Comparison of ENCODE assay signal across 8 cellular contexts in the genomic region with DNA sequence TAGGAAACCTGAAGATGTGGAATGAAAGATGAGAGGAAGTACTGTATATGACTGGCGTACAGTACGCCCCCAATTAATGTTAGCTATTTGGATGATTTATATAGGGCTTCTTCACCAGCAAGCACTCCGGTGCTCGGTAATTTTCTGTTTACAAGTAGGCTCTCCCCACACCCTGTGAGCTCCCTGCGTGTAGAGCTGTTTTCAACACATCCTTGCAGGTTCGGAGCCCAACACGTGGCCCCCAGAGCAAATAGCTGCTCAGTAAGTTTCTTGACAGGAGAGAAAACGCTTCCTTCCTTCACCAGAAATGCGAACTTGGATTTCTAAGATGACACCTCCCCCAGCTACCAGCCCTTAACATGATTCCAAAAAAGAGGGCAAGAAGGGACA. TPM values are rescaled to one million over a fixed set of nuclear protein-coding genes. Genes with fewer than 3 reads are reported as not detected.
A peak's percentile ranks its signal among the peaks of the same experiment; 100 is the strongest.
DNase-seq lines count a peak whose midpoint lies in the region; ATAC-seq and TF ChIP-seq lines count a peak whose summit lies in the region.

No MANE protein-coding gene starts in this region.

- no peak overlapping the region for H2BK120ac ChIP-seq in IMR-90 (ENCODE audit: low read depth, low read length)

- CTCF ChIA-PET in AG04449 (lab: Yijun Ruan, JAX) (interaction anchor here (0.7 kb wide), 1 partner anchor 73 kb away, joined by 3 read pairs; no protein-coding TSS in a partner anchor), IMR-90 (lab: Yijun Ruan, JAX) (no interaction called here)

- H3K4me1 ChIP-seq in IMR-90 (ENCODE audit: control insufficient read depth, insufficient read depth, low read length), result peaks cover 4% of the 10 kb centered on the region; the same call in 1 of the 2 replicates

- WGBS in IMR-90 (ENCODE audit: extremely low coverage in 2 of 2, insufficient read length in 1 of 2), 2 experiments, result 60% methylated on average over 1 of the region's 9 CpGs; no CpG with 5 or more reads in 1 of the 2 experiments

- H4K8ac ChIP-seq in IMR-90 (ENCODE audit: low read depth in 2 of 2, low read length in 2 of 2), result peak overlapping the region in 1 of 2 experiments; percentile 92; a peak in 1 of 4 replicates

- no peak overlapping the region for H2BK20ac ChIP-seq in IMR-90 (ENCODE audit: low read depth, low read length)

- H3K36me3 ChIP-seq in IMR-90 (ENCODE audit: control insufficient read depth, insufficient read depth, low read length), result peaks cover 10% of the 10 kb centered on the region

- TF ChIP-seq POLR2A in IMR-90 (IDR thresholded peaks at IDR 0.05; ENCODE audit: low read depth, low read length), result no peak

- H3K4me1 Mint-ChIP-seq in naive B cell, result peaks cover 30 to 58% (median 41%) of the 10 kb centered on the region in 3 donors

- H2BK15ac ChIP-seq in IMR-90 (ENCODE audit: low read depth, low read length), result no peak overlapping the region

- peak overlapping the region; percentile 98 to 99 (median 99) for H3K27ac Mint-ChIP-seq in naive B cell

- peak overlapping the region; percentile 91 for H3K4ac ChIP-seq in IMR-90 (ENCODE audit: low read depth, low read length)

- H3K9me3 ChIP-seq in IMR-90 (ENCODE audit: control insufficient read depth, insufficient read depth, low read length), result no peaks in the 10 kb centered on the region

- 0 out of 2 replicates have a peak overlapping the region, but pooled peaks have one; percentile 90 for H3K9ac ChIP-seq in IMR-90 (ENCODE audit: low read depth, low read length)

- no peak overlapping the region; the same call in 1 of the 2 replicates for H4K91ac ChIP-seq in IMR-90 (ENCODE audit: insufficient read depth, low read depth, low read length)

- H2BK5ac ChIP-seq in IMR-90 (ENCODE audit: low read depth, low read length, poor library complexity, severe bottlenecking), result no peak overlapping the region

- H3K14ac ChIP-seq in IMR-90 (replicated peaks; ENCODE audit: low read depth, low read length), result peak overlapping the region; percentile 31

- H3K36me3 Mint-ChIP-seq in naive B cell, result peaks cover 3 to 5% of the 10 kb centered on the region in 2 donors

- H3K4me3 Mint-ChIP-seq in naive B cell, result peak overlapping the region; percentile 65 to 91 (median 82)

- H2AFZ ChIP-seq in IMR-90 (replicated peaks; ENCODE audit: low read length, poor library complexity), result no peak overlapping the region

- H3K9me1 ChIP-seq in IMR-90 (ENCODE audit: insufficient read depth, low read length), result peaks cover 11% of the 10 kb centered on the region

- TF ChIP-seq CTCF in AG04449 (IDR thresholded peaks at IDR 0.05; ENCODE audit: insufficient read depth, low read length, missing control alignments) (no peak), IMR-90 (conservative IDR thresholded peaks at IDR 0.05; ENCODE audit: low read depth, low read length) (no peak)

- DNase-seq in AG04449 (ENCODE audit: low read depth, low spot score) (no peak), IMR-90 (no peak), cerebellar cortex (ENCODE audit: low spot score) (peak; percentile 7), naive B cell (no peak)

- dilution Hi-C loops in IMR-90 (cut with HindIII; ENCODE audit: low sequenced_read_pairs, unreplicated experiment), result no loop called here

- H3K27me3 ChIP-seq in IMR-90 (ENCODE audit: control insufficient read depth, insufficient read depth, low read length), result no peaks in the 10 kb centered on the region

- peak overlapping the region; percentile 97 for H2AK9ac ChIP-seq in IMR-90 (replicated peaks; ENCODE audit: low read depth, low read length, poor library complexity)

- ATAC-seq in IMR-90 (ENCODE audit: low read depth), result no peak
- ATAC-seq in naive B cell (ENCODE audit: low read depth in 2 of 2), result no peak
- no peak for ATAC-seq in HG03439 (IDR thresholded peaks at IDR 0.05; ENCODE audit: unreplicated experiment)
- no peak for ATAC-seq in esophagus mucosa
- no peak for ATAC-seq in HG03159 (IDR thresholded peaks at IDR 0.05; ENCODE audit: unreplicated experiment)
- no peak for ATAC-seq in HG02981 (IDR thresholded peaks at IDR 0.05; ENCODE audit: unreplicated experiment)

- peak overlapping the region; percentile 20; the same call in 1 of the 2 replicates for H2AK5ac ChIP-seq in IMR-90 (ENCODE audit: low read depth, low read length)

- no TSS peak for BruUV-seq in IMR-90 (replicated peaks; lab: Mats Ljungman, UMichigan)

- peaks cover 5% of the 10 kb centered on the region; the same call in 1 of the 2 replicates for H4K20me1 ChIP-seq in IMR-90 (ENCODE audit: insufficient read depth, low read length)

- no peak overlapping the region for H3K27ac ChIP-seq in IMR-90 (ENCODE audit: insufficient read depth, low read length)

- in situ Hi-C loops in IMR-90 (cut with MboI; ENCODE audit: low sequenced_read_pairs), result no loop called here

- POLR2A ChIA-PET in AG04449 (lab: Yijun Ruan, JAX), result no interaction called here
- POLR2A ChIA-PET in IMR-90 (lab: Charles Lee; ENCODE audit: unreplicated experiment), result no interaction called here

- no peak overlapping the region for H3K56ac ChIP-seq in IMR-90 (ENCODE audit: extremely low read depth, insufficient read depth, low read length)

- H3K27me3 Mint-ChIP-seq in naive B cell, result no peaks in the 10 kb centered on the region

- H3K4me3 ChIP-seq in AG04449 (ENCODE audit: low read depth, low read length) (peak overlapping the region; percentile 73), IMR-90 (ENCODE audit: insufficient read depth, low read depth, low read length) (peak overlapping the region; percentile 81)

- H4K5ac ChIP-seq in IMR-90 (ENCODE audit: low read depth, low read length), result no peak overlapping the region

- intact Hi-C loops in IMR-90 (cut with micrococcal nuclease), result no loop called here

- H3K23ac ChIP-seq in IMR-90 (ENCODE audit: low read depth, low read length), result no peak overlapping the region

- no peak for TF ChIP-seq RAD21 in IMR-90 (IDR thresholded peaks at IDR 0.05; ENCODE audit: low read length)

- H3K4me2 ChIP-seq in IMR-90 (ENCODE audit: low read depth, low read length), result peak overlapping the region; percentile 65

- H3K18ac ChIP-seq in IMR-90 (ENCODE audit: low read depth, low read length), result no peak overlapping the region

- no peaks in the 10 kb centered on the region for H3K9me3 Mint-ChIP-seq in naive B cell

- H3K79me1 ChIP-seq in IMR-90 (ENCODE audit: low read depth in 1 of 2, low read length in 2 of 2), result peaks cover 21 to 74% of the 10 kb centered on the region in 2 experiments

TF ChIP-seq in IMR-90, 13 proteins besides CTCF, POLR2A, EP300 and RAD21:
- TF ChIP-seq, protein P1, sequence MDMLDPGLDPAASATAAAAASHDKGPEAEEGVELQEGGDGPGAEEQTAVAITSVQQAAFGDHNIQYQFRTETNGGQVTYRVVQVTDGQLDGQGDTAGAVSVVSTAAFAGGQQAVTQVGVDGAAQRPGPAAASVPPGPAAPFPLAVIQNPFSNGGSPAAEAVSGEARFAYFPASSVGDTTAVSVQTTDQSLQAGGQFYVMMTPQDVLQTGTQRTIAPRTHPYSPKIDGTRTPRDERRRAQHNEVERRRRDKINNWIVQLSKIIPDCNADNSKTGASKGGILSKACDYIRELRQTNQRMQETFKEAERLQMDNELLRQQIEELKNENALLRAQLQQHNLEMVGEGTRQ (IDR thresholded peaks at IDR 0.05; ENCODE audit: low read depth, low read length), result no peak
- TF ChIP-seq RCOR1 (IDR thresholded peaks at IDR 0.05; ENCODE audit: insufficient replicate concordance, low read length), result no peak
- no peak for TF ChIP-seq NFE2L2 (IDR thresholded peaks at IDR 0.05; ENCODE audit: low read depth, low read length)
- no peak for TF ChIP-seq CEBPB (IDR thresholded peaks at IDR 0.05; ENCODE audit: low read depth, low read length)
- no peak for TF ChIP-seq RFX5 (IDR thresholded peaks at IDR 0.05; ENCODE audit: low read depth, low read length)
- TF ChIP-seq SMC3 (IDR thresholded peaks at IDR 0.05; ENCODE audit: low read depth, low read length), result no peak
- no peak for TF ChIP-seq CHD1 (IDR thresholded peaks at IDR 0.05; ENCODE audit: low read depth, low read length)
- no peak for TF ChIP-seq FOS (IDR thresholded peaks at IDR 0.05; ENCODE audit: low read depth, low read length)
- TF ChIP-seq MAZ (IDR thresholded peaks at IDR 0.05; ENCODE audit: borderline replicate concordance, low read depth, low read length), result no peak
- TF ChIP-seq, protein P2, sequence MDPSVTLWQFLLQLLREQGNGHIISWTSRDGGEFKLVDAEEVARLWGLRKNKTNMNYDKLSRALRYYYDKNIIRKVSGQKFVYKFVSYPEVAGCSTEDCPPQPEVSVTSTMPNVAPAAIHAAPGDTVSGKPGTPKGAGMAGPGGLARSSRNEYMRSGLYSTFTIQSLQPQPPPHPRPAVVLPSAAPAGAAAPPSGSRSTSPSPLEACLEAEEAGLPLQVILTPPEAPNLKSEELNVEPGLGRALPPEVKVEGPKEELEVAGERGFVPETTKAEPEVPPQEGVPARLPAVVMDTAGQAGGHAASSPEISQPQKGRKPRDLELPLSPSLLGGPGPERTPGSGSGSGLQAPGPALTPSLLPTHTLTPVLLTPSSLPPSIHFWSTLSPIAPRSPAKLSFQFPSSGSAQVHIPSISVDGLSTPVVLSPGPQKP (IDR thresholded peaks at IDR 0.05; ENCODE audit: borderline replicate concordance, low read depth, low read length), result no peak
- no peak for TF ChIP-seq BHLHE40 (IDR thresholded peaks at IDR 0.05; ENCODE audit: low read depth, low read length)
- TF ChIP-seq MXI1 (IDR thresholded peaks at IDR 0.05; ENCODE audit: borderline replicate concordance, low read depth, low read length), result no peak
- TF ChIP-seq MAFK (IDR thresholded peaks at IDR 0.05; ENCODE audit: low read depth, low read length), result no peak

RNA-seq across cellular contexts. Expression of a gene that starts 1.2 kb away (rescaled TPM):
- total RNA-seq in IMR-90 (2012; rRNA removed), result 8.2 and 16.1 TPM in 2 replicates
- 7.9 and 8.4 TPM in 2 replicates for polyA plus RNA-seq in IMR-90 (2012; rRNA removed)
- polyA plus RNA-seq in IMR-90 (2012; cell fraction: cytosol; rRNA removed), result 3.4 and 4.3 TPM in 2 replicates
- polyA plus RNA-seq in IMR-90 (2012; cell fraction: nucleus; rRNA removed; ENCODE audit: low replicate concordance), result 15.6 and 16.5 TPM in 2 replicates
- polyA plus RNA-seq in naive B cell (ENCODE audit: low read depth in 6 of 6), result 10 to 100 TPM; 11.6 to 15.8 (median 13.0) TPM
- 24.7 TPM for total RNA-seq in esophagus mucosa
